ENCODE assay signal across 11 cellular contexts in genomic region chr6:12114055-12114503, GRCh38.
DNase-seq lines count a peak whose midpoint lies in the region; ATAC-seq and TF ChIP-seq lines count a peak whose summit lies in the region.
"Had no signal": no experiment of that assay in that cellular context is flagged by ENCODE, and none has a peak within 500 bp of the region (broad histone marks: within the 10 kb centered on the region; RNA-seq: fewer than 3 reads in every experiment).

No MANE protein-coding gene starts in this region.

- DNase-seq in GM10266 (ENCODE audit: extremely low spot score) (peak; percentile 55), memory B cell (ENCODE audit: low spot score in 2 of 2) (peak; percentile 36 to 43), Ammon's horn (ENCODE audit: low spot score) (no peak), ACHN (no peak)
- DNase-seq: COR-L47, islet precursor cell, testis had no signal

- H3K4me3 Mint-ChIP-seq in IgD-negative memory B cell (peak overlapping the region; percentile 78 to 88 (median 84)), memory B cell (peak overlapping the region; percentile 69)

- no peaks in the 10 kb centered on the region for H3K27me3 Mint-ChIP-seq in IgD-negative memory B cell
- no peaks in the 10 kb centered on the region for H3K27me3 Mint-ChIP-seq in memory B cell

- ATAC-seq in GM19035 (IDR thresholded peaks at IDR 0.05; ENCODE audit: unreplicated experiment) (peak; percentile 28), memory B cell (ENCODE audit: low read depth) (peak; percentile 84), GM21825 (IDR thresholded peaks at IDR 0.05; ENCODE audit: unreplicated experiment) (no peak)
- ATAC-seq: sciatic nerve had no signal

- H3K36me3 Mint-ChIP-seq in IgD-negative memory B cell (peaks cover 13% of the 10 kb centered on the region), memory B cell (peaks cover 18% of the 10 kb centered on the region)

- TF ChIP-seq CTCF in GM10266 (IDR thresholded peaks at IDR 0.05; ENCODE audit: control insufficient read depth, insufficient read depth, low read depth, missing control alignments): no peak

- in situ Hi-C loops in ACHN (cut with HindIII; ENCODE audit: low pct_ligation_motif_present, low pct_unique_long_range_greater_than_20kb, low sequenced_read_pairs): no loop called here

- H3K27ac Mint-ChIP-seq in IgD-negative memory B cell (peak overlapping the region; percentile 92 to 97 (median 95)), memory B cell (peak overlapping the region; percentile 93)

- H3K9me3 Mint-ChIP-seq in IgD-negative memory B cell: peaks cover 0 to 1% (median 0%) of the 10 kb centered on the region in 3 donors
- peaks cover 2% of the 10 kb centered on the region for H3K9me3 Mint-ChIP-seq in memory B cell

- H3K4me1 Mint-ChIP-seq in IgD-negative memory B cell (peaks cover 46 to 64% (median 54%) of the 10 kb centered on the region in 3 donors), memory B cell (peaks cover 51% of the 10 kb centered on the region)

Comparison
In these comparisons a context has a peak if more than half of its experiments do, and no peak if none do; other contexts are left out.
1. DNase-seq: peak in GM10266 (single experiment) and memory B cell (2 of 2); none in Ammon's horn (single experiment) and ACHN (single experiment).